Comparison of ENCODE assay signal across 8 cellular contexts in the genomic region with DNA sequence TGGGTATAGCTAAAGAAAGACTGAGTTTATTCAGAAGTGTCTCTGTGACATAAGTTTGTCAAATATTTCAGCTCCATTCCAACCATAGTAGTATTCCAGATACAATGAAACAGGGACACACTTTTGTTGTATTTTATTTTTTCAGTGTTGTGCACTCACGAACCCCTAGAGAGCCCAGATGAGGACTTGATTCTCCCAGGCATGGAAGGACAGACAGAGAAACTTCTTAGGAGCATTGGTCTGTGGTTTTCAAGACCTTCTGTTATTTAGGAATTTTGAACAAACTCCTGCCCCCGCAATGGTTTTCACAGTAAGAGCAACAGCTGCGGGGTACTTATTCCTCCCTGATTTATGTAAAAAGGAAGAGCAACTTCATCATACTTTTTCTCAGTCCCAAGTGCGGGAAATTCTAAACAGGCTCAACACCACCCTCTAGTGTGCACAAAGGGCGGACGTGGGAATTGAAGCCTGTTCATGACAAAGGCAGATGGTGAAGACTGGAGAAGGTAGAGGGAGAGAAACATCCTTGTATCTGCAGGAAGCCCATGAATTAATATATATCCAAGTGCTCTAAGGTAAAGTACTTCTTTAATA.
DNase-seq lines count a peak whose midpoint lies in the region; ATAC-seq and TF ChIP-seq lines count a peak whose summit lies in the region.

No MANE protein-coding gene starts in this region.

- POLR2A ChIA-PET in Panc1 (lab: Charles Lee) = no interaction called here

- no peaks in the 10 kb centered on the region for H3K36me3 Mint-ChIP-seq in CD14-positive monocyte

- H3K4me1 ChIP-seq in Panc1 (ENCODE audit: control insufficient read depth, insufficient read depth, low read length) = no peaks in the 10 kb centered on the region

- H3K27me3 ChIP-seq in Panc1 (ENCODE audit: control insufficient read depth, insufficient read depth, low read length) (no peaks in the 10 kb centered on the region), brain microvascular endothelial cell (replicated peaks) (no peaks in the 10 kb centered on the region)

- DNase-seq in CD14-positive monocyte (ENCODE audit: low spot score) = no peak
- DNase-seq in Jurkat, Clone E6-1 (ENCODE audit: low read depth, low spot score) = peak; percentile 36
- DNase-seq in Panc1 (ENCODE audit: low read depth, low spot score) = peak; percentile 13
- peak; percentile 72 for DNase-seq in brain microvascular endothelial cell
- DNase-seq in inferior parietal cortex (ENCODE audit: extremely low spot score) = peak; percentile 83
- peak; percentile 4 to 13 for DNase-seq in stimulated activated CD4-positive, alpha-beta T cell treated with anti-CD3 and anti-CD28 coated beads, Interleukin-2, amount 100 ng/mL, for 48 hours

- ATAC-seq in GM18858 (IDR thresholded peaks at IDR 0.05; ENCODE audit: unreplicated experiment) (peak; percentile 55), Panc1 (peak; percentile 78; the same call in 1 of the 2 replicates), GM21737 (IDR thresholded peaks at IDR 0.05; ENCODE audit: unreplicated experiment) (no peak)

- H3K27ac Mint-ChIP-seq in CD14-positive monocyte = no peak overlapping the region

- no peak overlapping the region for H3K4me3 Mint-ChIP-seq in CD14-positive monocyte

- no TSS peak for BruUV-seq in Panc1 (replicated peaks; lab: Mats Ljungman, UMichigan)

- H3K36me3 ChIP-seq in Panc1 (ENCODE audit: control insufficient read depth, insufficient read depth, low read length) = no peaks in the 10 kb centered on the region
- H3K36me3 ChIP-seq in brain microvascular endothelial cell (replicated peaks) = no peaks in the 10 kb centered on the region

- CTCF ChIA-PET in Panc1 (lab: Charles Lee) = no interaction called here

- no peaks in the 10 kb centered on the region for H3K9me3 Mint-ChIP-seq in CD14-positive monocyte

- no peak overlapping the region for H3K4me3 ChIP-seq in Jurkat, Clone E6-1 (ENCODE audit: low read length)
- H3K4me3 ChIP-seq in Panc1 (ENCODE audit: low read depth in 2 of 2, low read length in 2 of 2) (no peak overlapping the region), brain microvascular endothelial cell (ENCODE audit: low read depth, low read length) (no peak overlapping the region)

- H3K27me3 Mint-ChIP-seq in CD14-positive monocyte (ENCODE audit: low read depth in 3 of 3) = peaks cover 0 to 6% (median 5%) of the 10 kb centered on the region in 3 donors

- H3K27ac ChIP-seq in Panc1 (ENCODE audit: low read length) (no peak overlapping the region), brain microvascular endothelial cell (no peak overlapping the region)

- in situ Hi-C loops in Panc1 (cut with HindIII; ENCODE audit: low pct_unique_long_range_greater_than_20kb, low sequenced_read_pairs) (no loop called here), brain microvascular endothelial cell (cut with HindIII; ENCODE audit: low pct_ligation_motif_present, low sequenced_read_pairs) (no loop called here)

- intact Hi-C loops in CD14-positive monocyte (cut with micrococcal nuclease) (no loop called here), Panc1 (cut with micrococcal nuclease; ENCODE audit: unreplicated experiment) (no loop called here)

- TF ChIP-seq CTCF in CD14-positive monocyte (IDR thresholded peaks at IDR 0.05) (peak; percentile 50), Panc1 (IDR thresholded peaks at IDR 0.05) (peak; percentile 74), brain microvascular endothelial cell (IDR thresholded peaks at IDR 0.05; ENCODE audit: low read depth, low read length, missing control alignments) (peak; percentile 73)

- no peaks in the 10 kb centered on the region for H3K4me1 Mint-ChIP-seq in CD14-positive monocyte

- H3K9me3 ChIP-seq in Panc1 (ENCODE audit: control insufficient read depth, insufficient read depth, low read depth, low read length) = no peaks in the 10 kb centered on the region
